In genomic region chr9:123321874-123322770, GRCh38 we compare ENCODE assay signal across 1 cellular context.
A peak's percentile ranks its signal among the peaks of the same experiment; 100 is the strongest.
TF ChIP-seq lines count a peak whose summit lies in the region.

No MANE protein-coding gene starts in this region.

TF ChIP-seq in K562, 482 proteins besides CTCF, POLR2A, EP300 and RAD21 (continued from another document):
- TF ChIP-seq ZNF212 (CRISPR knock-in tag; IDR thresholded peaks at IDR 0.05) (no peak), ZBTB2 (IDR thresholded peaks at IDR 0.05) (no peak), HMGXB4 (CRISPR knock-in tag; IDR thresholded peaks at IDR 0.05) (no peak), ZNF23 (CRISPR knock-in tag; IDR thresholded peaks at IDR 0.05) (peak; percentile 97), NFRKB (IDR thresholded peaks at IDR 0.05; ENCODE audit: low read depth) (no peak), HDAC8 (tag; IDR thresholded peaks at IDR 0.05) (no peak), ZNF175 (CRISPR knock-in tag; IDR thresholded peaks at IDR 0.05; ENCODE audit: low read depth) (no peak), ZBTB17 (CRISPR knock-in tag; IDR thresholded peaks at IDR 0.05) (peak; percentile 97), NEUROD1 (IDR thresholded peaks at IDR 0.05; ENCODE audit: borderline replicate concordance, low read depth, low read length, partially characterized antibody) (no peak), HNRNPH1 (optimal IDR thresholded peaks at IDR 0.05; ENCODE audit: low read depth, low read length) (no peak), ZNF134 (CRISPR knock-in tag; conservative IDR thresholded peaks at IDR 0.05) (no peak), CTBP1 (IDR thresholded peaks at IDR 0.05; ENCODE audit: borderline replicate concordance) (no peak), GATAD2A (IDR thresholded peaks at IDR 0.05) (no peak), SAP30 (IDR thresholded peaks at IDR 0.05; ENCODE audit: borderline replicate concordance, insufficient read depth, low read depth, low read length, poor library complexity, severe bottlenecking) (no peak), EZH2 (IDR thresholded peaks at IDR 0.05; ENCODE audit: borderline replicate concordance, low read depth, low read length) (no peak), ZNF395 (CRISPR knock-in tag; IDR thresholded peaks at IDR 0.05) (no peak), CREB3L1 (IDR thresholded peaks at IDR 0.05; ENCODE audit: borderline replicate concordance, low read depth) (no peak), SUPT5H (IDR thresholded peaks at IDR 0.05) (no peak), ESRRA (IDR thresholded peaks at IDR 0.05; ENCODE audit: borderline replicate concordance, low read depth) (no peak), VEZF1 (CRISPR knock-in tag; IDR thresholded peaks at IDR 0.05) (0 out of 2 replicates have a peak, but pooled peaks have one; percentile 21), HINFP (tag; conservative IDR thresholded peaks at IDR 0.05; ENCODE audit: low read depth) (no peak), FUS (optimal IDR thresholded peaks at IDR 0.05; ENCODE audit: low read depth, low read length) (no peak), ZNF324 (CRISPR knock-in tag; IDR thresholded peaks at IDR 0.05) (no peak), HCFC1 (IDR thresholded peaks at IDR 0.05; ENCODE audit: low read depth, low read length) (0 out of 2 replicates have a peak, but pooled peaks have one; percentile 21), CREM (IDR thresholded peaks at IDR 0.05; ENCODE audit: low read depth) (no peak), ZNF512 (tag; IDR thresholded peaks at IDR 0.05) (no peak), RCOR1 (IDR thresholded peaks at IDR 0.05; ENCODE audit: borderline replicate concordance in 1 of 2, low read depth in 2 of 2, low read length in 2 of 2) (0 out of 4 replicates have a peak, but pooled peaks of 1 of the 2 experiments have one; percentile 18), E2F6 (IDR thresholded peaks at IDR 0.05; ENCODE audit: borderline replicate concordance in 1 of 2, extremely low read depth in 1 of 2, insufficient read depth in 1 of 2, insufficient read length in 1 of 2, low read depth in 1 of 2, low read length in 1 of 2, poor library complexity in 1 of 2, severe bottlenecking in 1 of 2) (no peak), THAP7 (CRISPR knock-in tag; IDR thresholded peaks at IDR 0.05) (no peak), CBX3 (IDR thresholded peaks at IDR 0.05; ENCODE audit: borderline replicate concordance in 1 of 2, low read length in 2 of 2) (peak in 1 of 2 experiments; percentile 61; a peak in 1 of 3 replicates), ZNF699 (CRISPR knock-in tag; IDR thresholded peaks at IDR 0.05; ENCODE audit: insufficient replicate concordance) (no peak), ZNF3 (CRISPR knock-in tag; IDR thresholded peaks at IDR 0.05) (no peak), MTF1 (CRISPR knock-in tag; IDR thresholded peaks at IDR 0.05; ENCODE audit: borderline replicate concordance) (no peak), CBX5 (IDR thresholded peaks at IDR 0.05; ENCODE audit: borderline replicate concordance, low read depth) (no peak), NELFE (IDR thresholded peaks at IDR 0.05; ENCODE audit: insufficient read depth, insufficient read length) (no peak), RBM25 (IDR thresholded peaks at IDR 0.05; ENCODE audit: low read depth, low read length, severe bottlenecking) (peak; percentile 32), MBD1 (CRISPR knock-in tag; IDR thresholded peaks at IDR 0.05) (no peak), SMARCC2 (IDR thresholded peaks at IDR 0.05; ENCODE audit: low read depth) (no peak), PHB2 (IDR thresholded peaks at IDR 0.05; ENCODE audit: low read depth) (no peak), ZNF589 (CRISPR knock-in tag; IDR thresholded peaks at IDR 0.05; ENCODE audit: low read depth) (no peak)
